Comparison of ENCODE assay signal across 1 cellular context in genomic region chr1:54879872-54880271, GRCh38.
TF ChIP-seq lines count a peak whose summit lies in the region.

No MANE protein-coding gene starts in this region.

TF ChIP-seq in GM23338, 12 proteins besides CTCF, POLR2A, EP300 and RAD21 (continued from another document):
- TF ChIP-seq, protein P1, sequence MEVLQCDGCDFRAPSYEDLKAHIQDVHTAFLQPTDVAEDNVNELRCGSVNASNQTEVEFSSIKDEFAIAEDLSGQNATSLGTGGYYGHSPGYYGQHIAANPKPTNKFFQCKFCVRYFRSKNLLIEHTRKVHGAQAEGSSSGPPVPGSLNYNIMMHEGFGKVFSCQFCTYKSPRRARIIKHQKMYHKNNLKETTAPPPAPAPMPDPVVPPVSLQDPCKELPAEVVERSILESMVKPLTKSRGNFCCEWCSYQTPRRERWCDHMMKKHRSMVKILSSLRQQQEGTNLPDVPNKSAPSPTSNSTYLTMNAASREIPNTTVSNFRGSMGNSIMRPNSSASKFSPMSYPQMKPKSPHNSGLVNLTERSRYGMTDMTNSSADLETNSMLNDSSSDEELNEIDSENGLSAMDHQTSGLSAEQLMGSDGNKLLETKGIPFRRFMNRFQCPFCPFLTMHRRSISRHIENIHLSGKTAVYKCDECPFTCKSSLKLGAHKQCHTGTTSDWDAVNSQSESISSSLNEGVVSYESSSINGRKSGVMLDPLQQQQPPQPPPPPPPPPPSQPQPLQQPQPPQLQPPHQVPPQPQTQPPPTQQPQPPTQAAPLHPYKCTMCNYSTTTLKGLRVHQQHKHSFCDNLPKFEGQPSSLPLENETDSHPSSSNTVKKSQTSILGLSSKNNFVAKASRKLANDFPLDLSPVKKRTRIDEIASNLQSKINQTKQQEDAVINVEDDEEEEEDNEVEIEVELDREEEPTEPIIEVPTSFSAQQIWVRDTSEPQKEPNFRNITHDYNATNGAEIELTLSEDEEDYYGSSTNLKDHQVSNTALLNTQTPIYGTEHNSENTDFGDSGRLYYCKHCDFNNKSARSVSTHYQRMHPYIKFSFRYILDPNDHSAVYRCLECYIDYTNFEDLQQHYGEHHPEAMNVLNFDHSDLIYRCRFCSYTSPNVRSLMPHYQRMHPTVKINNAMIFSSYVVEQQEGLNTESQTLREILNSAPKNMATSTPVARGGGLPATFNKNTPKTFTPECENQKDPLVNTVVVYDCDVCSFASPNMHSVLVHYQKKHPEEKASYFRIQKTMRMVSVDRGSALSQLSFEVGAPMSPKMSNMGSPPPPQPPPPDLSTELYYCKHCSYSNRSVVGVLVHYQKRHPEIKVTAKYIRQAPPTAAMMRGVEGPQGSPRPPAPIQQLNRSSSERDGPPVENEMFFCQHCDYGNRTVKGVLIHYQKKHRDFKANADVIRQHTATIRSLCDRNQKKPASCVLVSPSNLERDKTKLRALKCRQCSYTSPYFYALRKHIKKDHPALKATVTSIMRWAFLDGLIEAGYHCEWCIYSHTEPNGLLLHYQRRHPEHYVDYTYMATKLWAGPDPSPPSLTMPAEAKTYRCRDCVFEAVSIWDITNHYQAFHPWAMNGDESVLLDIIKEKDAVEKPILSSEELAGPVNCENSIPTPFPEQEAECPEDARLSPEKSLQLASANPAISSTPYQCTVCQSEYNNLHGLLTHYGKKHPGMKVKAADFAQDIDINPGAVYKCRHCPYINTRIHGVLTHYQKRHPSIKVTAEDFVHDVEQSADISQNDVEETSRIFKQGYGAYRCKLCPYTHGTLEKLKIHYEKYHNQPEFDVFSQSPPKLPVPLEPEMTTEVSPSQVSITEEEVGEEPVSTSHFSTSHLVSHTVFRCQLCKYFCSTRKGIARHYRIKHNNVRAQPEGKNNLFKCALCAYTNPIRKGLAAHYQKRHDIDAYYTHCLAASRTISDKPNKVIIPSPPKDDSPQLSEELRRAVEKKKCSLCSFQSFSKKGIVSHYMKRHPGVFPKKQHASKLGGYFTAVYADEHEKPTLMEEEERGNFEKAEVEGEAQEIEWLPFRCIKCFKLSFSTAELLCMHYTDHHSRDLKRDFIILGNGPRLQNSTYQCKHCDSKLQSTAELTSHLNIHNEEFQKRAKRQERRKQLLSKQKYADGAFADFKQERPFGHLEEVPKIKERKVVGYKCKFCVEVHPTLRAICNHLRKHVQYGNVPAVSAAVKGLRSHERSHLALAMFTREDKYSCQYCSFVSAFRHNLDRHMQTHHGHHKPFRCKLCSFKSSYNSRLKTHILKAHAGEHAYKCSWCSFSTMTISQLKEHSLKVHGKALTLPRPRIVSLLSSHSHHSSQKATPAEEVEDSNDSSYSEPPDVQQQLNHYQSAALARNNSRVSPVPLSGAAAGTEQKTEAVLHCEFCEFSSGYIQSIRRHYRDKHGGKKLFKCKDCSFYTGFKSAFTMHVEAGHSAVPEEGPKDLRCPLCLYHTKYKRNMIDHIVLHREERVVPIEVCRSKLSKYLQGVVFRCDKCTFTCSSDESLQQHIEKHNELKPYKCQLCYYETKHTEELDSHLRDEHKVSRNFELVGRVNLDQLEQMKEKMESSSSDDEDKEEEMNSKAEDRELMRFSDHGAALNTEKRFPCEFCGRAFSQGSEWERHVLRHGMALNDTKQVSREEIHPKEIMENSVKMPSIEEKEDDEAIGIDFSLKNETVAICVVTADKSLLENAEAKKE (CRISPR knock-in tag; IDR thresholded peaks at IDR 0.05) = no peak
- TF ChIP-seq ZNF114 (CRISPR knock-in tag; IDR thresholded peaks at IDR 0.05) (no peak), STAT1 (IDR thresholded peaks at IDR 0.05; ENCODE audit: unreplicated experiment) (no peak), EZH2 (IDR thresholded peaks at IDR 0.05; ENCODE audit: low read depth, unreplicated experiment) (no peak), JUNB (IDR thresholded peaks at IDR 0.05; ENCODE audit: unreplicated experiment) (no peak), CREB1 (CRISPR knock-in tag; IDR thresholded peaks at IDR 0.05; ENCODE audit: low read depth) (no peak)
- TF ChIP-seq, protein P2, sequence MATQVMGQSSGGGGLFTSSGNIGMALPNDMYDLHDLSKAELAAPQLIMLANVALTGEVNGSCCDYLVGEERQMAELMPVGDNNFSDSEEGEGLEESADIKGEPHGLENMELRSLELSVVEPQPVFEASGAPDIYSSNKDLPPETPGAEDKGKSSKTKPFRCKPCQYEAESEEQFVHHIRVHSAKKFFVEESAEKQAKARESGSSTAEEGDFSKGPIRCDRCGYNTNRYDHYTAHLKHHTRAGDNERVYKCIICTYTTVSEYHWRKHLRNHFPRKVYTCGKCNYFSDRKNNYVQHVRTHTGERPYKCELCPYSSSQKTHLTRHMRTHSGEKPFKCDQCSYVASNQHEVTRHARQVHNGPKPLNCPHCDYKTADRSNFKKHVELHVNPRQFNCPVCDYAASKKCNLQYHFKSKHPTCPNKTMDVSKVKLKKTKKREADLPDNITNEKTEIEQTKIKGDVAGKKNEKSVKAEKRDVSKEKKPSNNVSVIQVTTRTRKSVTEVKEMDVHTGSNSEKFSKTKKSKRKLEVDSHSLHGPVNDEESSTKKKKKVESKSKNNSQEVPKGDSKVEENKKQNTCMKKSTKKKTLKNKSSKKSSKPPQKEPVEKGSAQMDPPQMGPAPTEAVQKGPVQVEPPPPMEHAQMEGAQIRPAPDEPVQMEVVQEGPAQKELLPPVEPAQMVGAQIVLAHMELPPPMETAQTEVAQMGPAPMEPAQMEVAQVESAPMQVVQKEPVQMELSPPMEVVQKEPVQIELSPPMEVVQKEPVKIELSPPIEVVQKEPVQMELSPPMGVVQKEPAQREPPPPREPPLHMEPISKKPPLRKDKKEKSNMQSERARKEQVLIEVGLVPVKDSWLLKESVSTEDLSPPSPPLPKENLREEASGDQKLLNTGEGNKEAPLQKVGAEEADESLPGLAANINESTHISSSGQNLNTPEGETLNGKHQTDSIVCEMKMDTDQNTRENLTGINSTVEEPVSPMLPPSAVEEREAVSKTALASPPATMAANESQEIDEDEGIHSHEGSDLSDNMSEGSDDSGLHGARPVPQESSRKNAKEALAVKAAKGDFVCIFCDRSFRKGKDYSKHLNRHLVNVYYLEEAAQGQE (IDR thresholded peaks at IDR 0.05; ENCODE audit: unreplicated experiment) = no peak
TF ChIP-seq in GM23338: peak in this region for 0.
